In the genomic region with DNA sequence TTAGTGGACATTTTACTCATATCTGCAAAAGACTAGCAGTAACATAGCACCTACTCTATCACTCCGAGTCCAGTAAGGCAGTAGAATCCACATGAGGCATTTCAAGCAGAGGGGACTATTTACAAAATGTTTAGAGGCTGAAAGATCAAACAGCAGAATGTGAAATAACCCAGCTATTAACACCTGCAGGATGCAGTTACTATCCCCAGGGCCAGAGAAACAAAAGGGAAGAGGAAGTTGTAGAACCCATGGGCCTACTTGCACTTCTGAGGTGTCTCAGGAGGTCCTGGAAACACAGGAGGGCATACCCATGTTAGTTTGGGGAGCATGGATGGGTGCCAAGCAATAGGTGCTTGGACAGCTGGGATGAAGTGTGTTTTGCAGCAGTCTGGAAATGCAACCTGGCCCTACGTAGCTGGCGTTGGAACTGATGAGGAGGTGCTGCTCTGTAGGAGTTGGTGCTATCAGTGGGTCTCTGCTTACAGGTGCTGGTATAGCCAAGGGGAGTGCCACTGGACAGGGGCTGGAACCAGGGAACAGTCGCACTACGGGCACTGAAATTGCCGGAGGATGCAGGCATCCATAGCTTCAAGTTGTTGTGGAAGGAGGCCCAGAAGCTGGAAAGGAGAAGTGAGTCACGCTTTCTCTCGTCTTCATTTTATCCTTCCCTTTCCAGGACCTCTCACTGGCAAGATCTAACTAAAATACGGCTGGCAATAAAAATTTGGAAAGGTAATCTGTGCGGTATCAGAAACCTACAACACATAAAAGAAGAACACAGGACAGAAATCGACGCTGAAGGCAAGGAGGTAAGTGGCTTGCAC, we compare ENCODE assay signal across 1 cellular context.
TF ChIP-seq lines count a peak whose summit lies in the region.

No MANE protein-coding gene starts in this region.

TF ChIP-seq in GM12878, 131 proteins besides CTCF, POLR2A, EP300 and RAD21:
- TF ChIP-seq, protein P1, sequence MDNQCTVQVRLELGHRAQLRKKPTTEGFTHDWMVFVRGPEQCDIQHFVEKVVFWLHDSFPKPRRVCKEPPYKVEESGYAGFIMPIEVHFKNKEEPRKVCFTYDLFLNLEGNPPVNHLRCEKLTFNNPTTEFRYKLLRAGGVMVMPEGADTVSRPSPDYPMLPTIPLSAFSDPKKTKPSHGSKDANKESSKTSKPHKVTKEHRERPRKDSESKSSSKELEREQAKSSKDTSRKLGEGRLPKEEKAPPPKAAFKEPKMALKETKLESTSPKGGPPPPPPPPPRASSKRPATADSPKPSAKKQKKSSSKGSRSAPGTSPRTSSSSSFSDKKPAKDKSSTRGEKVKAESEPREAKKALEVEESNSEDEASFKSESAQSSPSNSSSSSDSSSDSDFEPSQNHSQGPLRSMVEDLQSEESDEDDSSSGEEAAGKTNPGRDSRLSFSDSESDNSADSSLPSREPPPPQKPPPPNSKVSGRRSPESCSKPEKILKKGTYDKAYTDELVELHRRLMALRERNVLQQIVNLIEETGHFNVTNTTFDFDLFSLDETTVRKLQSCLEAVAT (IDR thresholded peaks at IDR 0.05) = 0 out of 2 replicates have a peak, but pooled peaks have one; percentile 17
- TF ChIP-seq RBBP5 (conservative IDR thresholded peaks at IDR 0.05) = no peak
TF ChIP-seq in GM12878: peak in this region for 1.
